8 cellular contexts compared by ENCODE assay signal in genomic region chr3:138835177-138835757, GRCh38. TPM values are rescaled to one million over a fixed set of nuclear protein-coding genes. Genes with fewer than 3 reads are reported as not detected.
DNase-seq lines count a peak whose midpoint lies in the region; ATAC-seq lines count a peak whose summit lies in the region.

No MANE protein-coding gene starts in this region.

- peak overlapping the region; percentile 94 for H3K4me3 ChIP-seq in NT2/D1 (ENCODE audit: insufficient read length, low read depth)

- intact Hi-C loops in posterior cingulate gyrus (cut with DNase I) = loop anchor here (2.0 to 10.0 kb wide), 3 partner anchors 60 to 240 kb away; partner anchors contain the start of gene CEP70

- peak overlapping the region; percentile 100 for H3K9ac ChIP-seq in NT2/D1 (ENCODE audit: insufficient read length, low read depth)

- H3K4me1 Mint-ChIP-seq in effector memory CD8-positive, alpha-beta T cell (ENCODE audit: low read depth in 2 of 2) = peaks cover 18 to 20% of the 10 kb centered on the region in 2 donors
- H3K4me1 Mint-ChIP-seq in naive B cell = peaks cover 14 to 22% (median 18%) of the 10 kb centered on the region in 3 donors

- no peaks in the 10 kb centered on the region for H3K9me3 Mint-ChIP-seq in effector memory CD8-positive, alpha-beta T cell
- no peaks in the 10 kb centered on the region for H3K9me3 Mint-ChIP-seq in naive B cell

- peak overlapping the region; percentile 86 to 97 for H3K27ac Mint-ChIP-seq in effector memory CD8-positive, alpha-beta T cell
- H3K27ac Mint-ChIP-seq in naive B cell = peak overlapping the region; percentile 27 to 95 (median 92)

- DNase-seq in NT2/D1 (ENCODE audit: low read depth, low spot score) (no peak), naive B cell (no peak), NCI-H774 (lab: John Stamatoyannopoulos, UW) (no peak), posterior cingulate gyrus (no peak)
- peak in 1 of 3 experiments; percentile 3 for DNase-seq in effector memory CD8-positive, alpha-beta T cell

- peaks cover 28% of the 10 kb centered on the region for H3K36me3 Mint-ChIP-seq in effector memory CD8-positive, alpha-beta T cell (ENCODE audit: insufficient read depth)
- no peaks in the 10 kb centered on the region for H3K36me3 Mint-ChIP-seq in naive B cell

- no peaks in the 10 kb centered on the region for H3K27me3 Mint-ChIP-seq in effector memory CD8-positive, alpha-beta T cell
- H3K27me3 Mint-ChIP-seq in naive B cell = no peaks in the 10 kb centered on the region

- no peaks in the 10 kb centered on the region for H3K27me3 ChIP-seq in NT2/D1 (ENCODE audit: insufficient read depth, insufficient read length)

- peak overlapping the region; percentile 95 to 98 for H3K4me3 Mint-ChIP-seq in effector memory CD8-positive, alpha-beta T cell
- peak overlapping the region; percentile 92 to 97 (median 94) for H3K4me3 Mint-ChIP-seq in naive B cell

- H3K4me1 ChIP-seq in NT2/D1 (ENCODE audit: insufficient read depth, insufficient read length) = peaks cover 2% of the 10 kb centered on the region

- no peaks in the 10 kb centered on the region for H3K9me3 ChIP-seq in NT2/D1 (ENCODE audit: insufficient read depth, low read length)

- ATAC-seq in GM21381 (IDR thresholded peaks at IDR 0.05; ENCODE audit: unreplicated experiment) = peak; percentile 3
- ATAC-seq in effector memory CD8-positive, alpha-beta T cell (replicated peaks) = no peak
- no peak for ATAC-seq in naive B cell (ENCODE audit: low read depth in 2 of 2)
- no peak for ATAC-seq in HG03095 (IDR thresholded peaks at IDR 0.05; ENCODE audit: unreplicated experiment)
- ATAC-seq in GM18861 (IDR thresholded peaks at IDR 0.05; ENCODE audit: unreplicated experiment) = no peak

- peaks cover 8% of the 10 kb centered on the region for H3K36me3 ChIP-seq in NT2/D1 (ENCODE audit: insufficient read depth, insufficient read length, low read length)

RNA-seq across cellular contexts. Expression of gene PIK3CB, which starts 0.5 kb away (rescaled TPM):
- polyA plus RNA-seq in naive B cell (ENCODE audit: low read depth in 6 of 6) = 10 to 100 TPM in 4 of 6 donors, 1 to 10 TPM in 2; 3.0 to 15.2 (median 10.9) TPM
